8 cellular contexts compared by ENCODE assay signal in the genomic region with DNA sequence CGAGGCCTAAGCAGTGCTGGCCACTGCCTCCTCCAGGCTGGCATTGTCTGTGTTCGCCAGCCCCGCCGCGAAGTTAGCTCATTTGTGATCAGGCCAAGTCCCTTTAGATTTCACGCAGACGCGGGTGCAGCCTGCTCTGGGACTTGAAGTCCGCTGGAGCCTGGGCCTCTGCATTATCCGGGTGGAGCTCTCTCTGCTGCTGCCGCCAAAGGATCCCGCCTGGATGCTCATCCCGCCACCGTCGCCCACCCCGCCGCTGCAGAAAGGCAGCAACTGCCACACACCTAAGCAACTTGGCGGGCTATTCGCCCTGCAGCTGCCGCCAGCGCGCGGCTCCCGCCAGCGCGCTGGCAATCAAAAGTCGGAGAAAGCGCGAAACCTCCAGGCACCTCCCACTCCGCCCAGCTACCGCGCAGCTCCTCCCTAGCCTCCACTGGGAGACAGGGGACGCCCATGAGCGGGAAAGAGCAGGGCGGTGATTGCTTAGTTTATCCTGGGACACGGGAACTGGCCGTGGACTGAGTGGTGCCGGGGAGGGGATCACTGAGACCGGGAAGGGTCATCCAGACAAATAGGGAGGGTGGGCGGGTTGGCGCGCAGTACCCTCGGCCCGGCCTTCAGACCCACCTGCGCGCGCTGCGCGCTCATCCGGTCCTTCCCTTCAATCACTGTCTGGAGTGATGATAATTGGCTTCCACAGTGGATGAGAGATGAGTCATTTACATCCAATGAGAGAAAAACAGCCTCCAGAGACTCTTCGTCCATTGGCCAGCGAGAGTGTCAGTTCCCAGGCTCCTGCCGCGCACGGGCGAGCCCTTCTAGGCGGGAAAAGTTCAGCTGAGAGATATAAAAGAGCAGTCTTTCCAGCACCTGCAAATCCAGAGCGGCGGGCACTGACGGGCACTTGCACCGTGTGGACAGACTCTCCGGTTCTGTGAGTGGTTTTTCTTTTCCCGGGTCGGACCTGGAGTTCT. TPM values are rescaled to one million over a fixed set of nuclear protein-coding genes. Genes with fewer than 3 reads are reported as not detected.
DNase-seq lines count a peak whose midpoint lies in the region; ATAC-seq, FAIRE-seq and TF ChIP-seq lines count a peak whose summit lies in the region.

A gene with protein sequence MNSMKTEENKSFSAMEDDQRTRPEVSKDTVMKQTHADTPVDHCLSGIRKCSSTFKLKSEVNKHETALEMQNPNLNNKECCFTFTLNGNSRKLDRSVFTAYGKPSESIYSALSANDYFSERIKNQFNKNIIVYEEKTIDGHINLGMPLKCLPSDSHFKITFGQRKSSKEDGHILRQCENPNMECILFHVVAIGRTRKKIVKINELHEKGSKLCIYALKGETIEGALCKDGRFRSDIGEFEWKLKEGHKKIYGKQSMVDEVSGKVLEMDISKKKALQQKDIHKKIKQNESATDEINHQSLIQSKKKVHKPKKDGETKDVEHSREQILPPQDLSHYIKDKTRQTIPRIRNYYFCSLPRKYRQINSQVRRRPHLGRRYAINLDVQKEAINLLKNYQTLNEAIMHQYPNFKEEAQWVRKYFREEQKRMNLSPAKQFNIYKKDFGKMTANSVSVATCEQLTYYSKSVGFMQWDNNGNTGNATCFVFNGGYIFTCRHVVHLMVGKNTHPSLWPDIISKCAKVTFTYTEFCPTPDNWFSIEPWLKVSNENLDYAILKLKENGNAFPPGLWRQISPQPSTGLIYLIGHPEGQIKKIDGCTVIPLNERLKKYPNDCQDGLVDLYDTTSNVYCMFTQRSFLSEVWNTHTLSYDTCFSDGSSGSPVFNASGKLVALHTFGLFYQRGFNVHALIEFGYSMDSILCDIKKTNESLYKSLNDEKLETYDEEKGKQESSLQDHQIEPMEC (plus strand): TSS at position 875 of the 974 bp plus-strand sequence. CDS start 2,389 bp downstream, outside the sequence.

- peak; percentile 93 for DNase-seq in ACHN
- peak; percentile 79 for DNase-seq in NCI-H2107 (lab: John Stamatoyannopoulos, UW)
- peak; percentile 43 for DNase-seq in activated B cell treated with CpG ODN at 0.5 μM for 24 hours
- DNase-seq in central memory CD8-positive, alpha-beta T cell (ENCODE audit: low spot score in 2 of 2) = peak; percentile 22 to 36
- peak; percentile 46 to 67 for DNase-seq in stimulated activated CD4-positive, alpha-beta T cell treated with anti-CD3 and anti-CD28 coated beads, Interleukin-12 subunit alpha, Interleukin-12 subunit beta, amount 100 ng/mL, for 24 hours (ENCODE audit: low read depth in 2 of 2)

- CTCF ChIA-PET in activated B cell treated with CpG ODN at 0.5 μM for 24 hours (lab: Charles Lee) = interaction anchor here (0.7 to 2.9 kb wide), 8 partner anchors 10 to 148 kb away, joined by 3 to 21 read pairs (median 10); no protein-coding TSS in a partner anchor

- peaks cover 21% of the 10 kb centered on the region for H3K36me3 Mint-ChIP-seq in activated B cell treated with CpG ODN at 0.5 μM for 24 hours (ENCODE audit: low read depth)
- peaks cover 3% of the 10 kb centered on the region for H3K36me3 Mint-ChIP-seq in central memory CD8-positive, alpha-beta T cell (ENCODE audit: insufficient read depth)

- peak within 1 kb of the TSS; percentile 94 for H3K4me3 Mint-ChIP-seq in activated B cell treated with CpG ODN at 0.5 μM for 24 hours
- H3K4me3 Mint-ChIP-seq in central memory CD8-positive, alpha-beta T cell = peak within 1 kb of the TSS; percentile 84

- no peaks in the 10 kb centered on the region for H3K9me3 Mint-ChIP-seq in activated B cell treated with CpG ODN at 0.5 μM for 24 hours
- H3K9me3 Mint-ChIP-seq in central memory CD8-positive, alpha-beta T cell = no peaks in the 10 kb centered on the region

- no peaks in the 10 kb centered on the region for H3K27me3 Mint-ChIP-seq in activated B cell treated with CpG ODN at 0.5 μM for 24 hours
- H3K27me3 Mint-ChIP-seq in central memory CD8-positive, alpha-beta T cell = peaks cover 9% of the 10 kb centered on the region

- in situ Hi-C loops in ACHN (cut with HindIII; ENCODE audit: low pct_ligation_motif_present, low pct_unique_long_range_greater_than_20kb, low sequenced_read_pairs) = no loop called here

- ATAC-seq in GM18861 (IDR thresholded peaks at IDR 0.05; ENCODE audit: unreplicated experiment) (peak; percentile 72), HG03064 (IDR thresholded peaks at IDR 0.05; ENCODE audit: low read depth, unreplicated experiment) (peak; percentile 69), activated B cell treated with CpG ODN at 0.5 μM for 24 hours (ENCODE audit: low read depth) (peak; percentile 33)
- peak; percentile 85 for ATAC-seq in central memory CD8-positive, alpha-beta T cell (replicated peaks; ENCODE audit: extremely low read depth, poor library complexity, severe bottlenecking)

- peaks cover 84% of the 10 kb centered on the region for H3K4me1 Mint-ChIP-seq in activated B cell treated with CpG ODN at 0.5 μM for 24 hours
- peaks cover 37% of the 10 kb centered on the region for H3K4me1 Mint-ChIP-seq in central memory CD8-positive, alpha-beta T cell

- no peak for TF ChIP-seq CTCF in activated B cell treated with CpG ODN at 0.5 μM for 24 hours (IDR thresholded peaks at IDR 0.05)

- H3K27ac Mint-ChIP-seq in activated B cell treated with CpG ODN at 0.5 μM for 24 hours = peak within 1 kb of the TSS; percentile 84
- H3K27ac Mint-ChIP-seq in central memory CD8-positive, alpha-beta T cell (ENCODE audit: low read depth) = peak within 1 kb of the TSS; percentile 72

- intact Hi-C loops in activated B cell treated with CpG ODN at 0.5 μM for 24 hours (cut with micrococcal nuclease) = loop anchor here (1.0 kb wide), 2 partner anchors 11 to 30 kb away; no protein-coding TSS in a partner anchor

- peak; percentile 49 for FAIRE-seq in islet of Langerhans (lab: Jason Lieb, UNC)

- POLR2A ChIA-PET in activated B cell treated with CpG ODN at 0.5 μM for 24 hours (lab: Charles Lee) = interaction anchor here (0.7 to 4.5 kb wide), 25 partner anchors 10 to 1261 kb away, joined by 3 to 46 read pairs (median 4); partner anchors contain the start of genes FAM111A, LPXN and MPEG1

RNA-seq across cellular contexts. Expression of the gene that starts here (rescaled TPM):
- total RNA-seq in activated B cell treated with CpG ODN at 0.5 μM for 24 hours = 48.0 and 49.1 TPM in 2 replicates

Comparison
In these comparisons a context has a peak if more than half of its experiments do, and no peak if none do; other contexts are left out.
1. Peak in every context shown above with its lines: DNase-seq and ATAC-seq.
2. DNase-seq: peak in every context shown above with its lines; median percentile 93 in ACHN; 79 in NCI-H2107; 56 in stimulated activated CD4-positive, alpha-beta T cell treated with anti-CD3 and anti-CD28 coated beads, Interleukin-12 subunit alpha, Interleukin-12 subunit beta, amount 100 ng/mL, for 24 hours; 43 in activated B cell treated with CpG ODN at 0.5 μM for 24 hours; 29 in central memory CD8-positive, alpha-beta T cell.
3. ATAC-seq: peak in every context shown above with its lines; median percentile 85 in central memory CD8-positive, alpha-beta T cell; 72 in GM18861; 69 in HG03064; 33 in activated B cell treated with CpG ODN at 0.5 μM for 24 hours.